8 cellular contexts compared by ENCODE assay signal in genomic region chr5:58466939-58467338, GRCh38. TPM values are rescaled to one million over a fixed set of nuclear protein-coding genes. Genes with fewer than 3 reads are reported as not detected.
DNase-seq lines count a peak whose midpoint lies in the region; ATAC-seq, FAIRE-seq and TF ChIP-seq lines count a peak whose summit lies in the region.

No MANE protein-coding gene starts in this region.

- no peak for TF ChIP-seq EP300 in HepG2 (IDR thresholded peaks at IDR 0.05; ENCODE audit: low read depth in 2 of 2, low read length in 2 of 2)
- no peak for TF ChIP-seq EP300 in HepG2 (CRISPR knock-in tag; IDR thresholded peaks at IDR 0.05; ENCODE audit: borderline replicate concordance)

- DNase-seq in WERI-Rb-1 (peak; percentile 12), medulla oblongata (ENCODE audit: extremely low spot score) (peak; percentile 50), smooth muscle cell (lab: John Stamatoyannopoulos, UW; ENCODE audit: unreplicated experiment) (no peak), HepG2 (ENCODE audit: low spot score) (no peak), COLO829 (ENCODE audit: low spot score) (no peak)

- no peaks in the 10 kb centered on the region for H4K20me1 ChIP-seq in smooth muscle cell (ENCODE audit: low read depth)
- H4K20me1 ChIP-seq in HepG2 (ENCODE audit: insufficient read depth, low read length) = no peaks in the 10 kb centered on the region

- H3K79me2 ChIP-seq in smooth muscle cell (ENCODE audit: low read depth) (no peaks in the 10 kb centered on the region), HepG2 (ENCODE audit: insufficient read depth, low read length) (no peaks in the 10 kb centered on the region)

- FAIRE-seq in HepG2 (lab: Jason Lieb, UNC) = no peak

- H2AFZ ChIP-seq in smooth muscle cell (ENCODE audit: low read depth) (no peak overlapping the region), HepG2 (ENCODE audit: low read length) (no peak overlapping the region)

- POLR2A ChIA-PET in HepG2 (lab: Yijun Ruan, JAX) = no interaction called here

- H3K27ac ChIP-seq in WERI-Rb-1 (no peak overlapping the region), smooth muscle cell (ENCODE audit: low read depth) (no peak overlapping the region), HepG2 (ENCODE audit: extremely low read length, insufficient read depth, low read length) (no peak overlapping the region)

- no peak overlapping the region for H3K4me3 ChIP-seq in WERI-Rb-1 (ENCODE audit: low read depth, low read length)
- no peak overlapping the region for H3K4me3 ChIP-seq in smooth muscle cell
- H3K4me3 ChIP-seq in HepG2 (replicated peaks in 1 of 3; ENCODE audit: insufficient read depth in 1 of 3, low read depth in 2 of 3, low read length in 3 of 3) = no peak overlapping the region

- H3K4me1 ChIP-seq in smooth muscle cell (ENCODE audit: low read depth) (peaks cover 6% of the 10 kb centered on the region), HepG2 (ENCODE audit: insufficient read depth, low read length) (peaks cover 8% of the 10 kb centered on the region)

- WGBS in smooth muscle cell (ENCODE audit: low lambda C conversion rate) = 34% methylated on average over 4 of the region's 4 CpGs
- WGBS in HepG2 (ENCODE audit: low lambda C conversion rate) = 41% methylated on average over 4 of the region's 4 CpGs

- H3F3A ChIP-seq in smooth muscle cell (ENCODE audit: low read depth) = no peaks in the 10 kb centered on the region

- H3K4me2 ChIP-seq in smooth muscle cell (no peak overlapping the region), HepG2 (ENCODE audit: low read depth, low read length) (no peak overlapping the region)

- TF ChIP-seq CTCF in WERI-Rb-1 (IDR thresholded peaks at IDR 0.05; ENCODE audit: low read depth, low read length) = no peak
- no peak for TF ChIP-seq CTCF in smooth muscle cell (IDR thresholded peaks at IDR 0.05; ENCODE audit: borderline replicate concordance, insufficient read depth, poor library complexity, severe bottlenecking)
- TF ChIP-seq CTCF in HepG2 (CRISPR knock-in tag; IDR thresholded peaks at IDR 0.05) = no peak

- H3K9ac ChIP-seq in smooth muscle cell (ENCODE audit: low read depth) = no peak overlapping the region
- H3K9ac ChIP-seq in HepG2 (ENCODE audit: insufficient read depth, low read depth, low read length) = no peak overlapping the region

- peak; percentile 99 for ATAC-seq in GM18498 (IDR thresholded peaks at IDR 0.05; ENCODE audit: unreplicated experiment)
- peak; percentile 99 for ATAC-seq in GM21526 (IDR thresholded peaks at IDR 0.05; ENCODE audit: low FRiP score, unreplicated experiment)
- peak; percentile 96 for ATAC-seq in HG03460 (IDR thresholded peaks at IDR 0.05; ENCODE audit: unreplicated experiment)
- no peak; the same call in 2 of the 3 replicates for ATAC-seq in HepG2

- no peak for TF ChIP-seq POLR2A in HepG2 (IDR thresholded peaks at IDR 0.05; ENCODE audit: insufficient read depth in 1 of 2, low read depth in 2 of 2, low read length in 2 of 2)

- in situ Hi-C loops in HepG2 (cut with HindIII; ENCODE audit: extremely low pct_ligation_motif_present, low pct_unique_long_range_greater_than_20kb) = loop anchor here (10.0 to 25.0 kb wide), 2 partner anchors 812 to 955 kb away; no protein-coding TSS in a partner anchor

- no TSS peak for BruUV-seq in HepG2 (replicated peaks; lab: Mats Ljungman, UMichigan)

- intact Hi-C loops in HepG2 (cut with micrococcal nuclease; ENCODE audit: unreplicated experiment) = no loop called here

- no peak for TF ChIP-seq RAD21 in HepG2 (CRISPR knock-in tag; IDR thresholded peaks at IDR 0.05)

- H3K36me3 ChIP-seq in WERI-Rb-1 (no peaks in the 10 kb centered on the region), smooth muscle cell (ENCODE audit: low read depth) (no peaks in the 10 kb centered on the region), HepG2 (replicated peaks in 1 of 2; ENCODE audit: control insufficient read depth in 1 of 2, insufficient read depth in 2 of 2, low read length in 2 of 2) (no peaks in the 10 kb centered on the region)

- H3K27me3 ChIP-seq in WERI-Rb-1 (ENCODE audit: insufficient read depth, low read depth, severe bottlenecking) = no peaks in the 10 kb centered on the region
- H3K27me3 ChIP-seq in smooth muscle cell (ENCODE audit: low read depth) = no peaks in the 10 kb centered on the region
- H3K27me3 ChIP-seq in HepG2 (ENCODE audit: control insufficient read depth in 1 of 2, insufficient read depth in 2 of 2, low read length in 2 of 2) = no peaks in the 10 kb centered on the region

- CTCF ChIA-PET in HepG2 (lab: Yijun Ruan, JAX; ENCODE audit: low intra/inter-chr PET ratio, low total read pairs) = no interaction called here

- no peaks in the 10 kb centered on the region for H3K9me3 ChIP-seq in WERI-Rb-1 (ENCODE audit: severe bottlenecking)
- no peaks in the 10 kb centered on the region for H3K9me3 ChIP-seq in smooth muscle cell (replicated peaks; ENCODE audit: low read depth)
- H3K9me3 ChIP-seq in HepG2 (ENCODE audit: low read length) = no peaks in the 10 kb centered on the region

TF ChIP-seq in HepG2, 621 proteins besides CTCF, POLR2A, EP300 and RAD21:
- TF ChIP-seq HOXA7 (CRISPR knock-in tag; IDR thresholded peaks at IDR 0.05) (no peak), ZSCAN20 (CRISPR knock-in tag; IDR thresholded peaks at IDR 0.05; ENCODE audit: borderline replicate concordance) (no peak), TGIF2 (CRISPR knock-in tag; IDR thresholded peaks at IDR 0.05) (no peak)
- TF ChIP-seq, protein P1, sequence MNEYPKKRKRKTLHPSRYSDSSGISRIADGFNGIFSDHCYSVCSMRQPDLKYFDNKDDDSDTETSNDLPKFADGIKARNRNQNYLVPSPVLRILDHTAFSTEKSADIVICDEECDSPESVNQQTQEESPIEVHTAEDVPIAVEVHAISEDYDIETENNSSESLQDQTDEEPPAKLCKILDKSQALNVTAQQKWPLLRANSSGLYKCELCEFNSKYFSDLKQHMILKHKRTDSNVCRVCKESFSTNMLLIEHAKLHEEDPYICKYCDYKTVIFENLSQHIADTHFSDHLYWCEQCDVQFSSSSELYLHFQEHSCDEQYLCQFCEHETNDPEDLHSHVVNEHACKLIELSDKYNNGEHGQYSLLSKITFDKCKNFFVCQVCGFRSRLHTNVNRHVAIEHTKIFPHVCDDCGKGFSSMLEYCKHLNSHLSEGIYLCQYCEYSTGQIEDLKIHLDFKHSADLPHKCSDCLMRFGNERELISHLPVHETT (CRISPR knock-in tag; conservative IDR thresholded peaks at IDR 0.05) = no peak

RNA-seq across cellular contexts. Expression of gene PLK2, which starts 7.1 kb away (rescaled TPM):
- total RNA-seq in smooth muscle cell (425 and 435 TPM in 2 replicates), HepG2 (2016; rRNA removed; fragmentation: Illumina TruSeq; extraction: Trizol) (15.1 and 29.6 TPM in 2 replicates)
- polyA plus RNA-seq in smooth muscle cell (175 and 245 TPM in 2 replicates), HepG2 (2011; rRNA removed) (9.6 and 10.4 TPM in 2 replicates)
- 2.9 and 3.3 TPM in 2 replicates for total RNA-seq in HepG2 (2016; cell fraction: cytosol; rRNA removed; fragmentation: Illumina TruSeq; extraction: Trizol; ENCODE audit: low read depth)
- 15.8 and 20.3 TPM in 2 replicates for total RNA-seq in HepG2 (2016; cell fraction: insoluble cytoplasmic fraction; rRNA removed; fragmentation: Illumina TruSeq; extraction: Trizol)
- 4.9 and 6.6 TPM in 2 replicates for total RNA-seq in HepG2 (2016; cell fraction: membrane; rRNA removed; fragmentation: Illumina TruSeq; extraction: Trizol)
- total RNA-seq in HepG2 (2016; cell fraction: nucleus; rRNA removed; fragmentation: Illumina TruSeq; extraction: Trizol) = 48.1 and 58.7 TPM in 2 replicates
- 6.0 and 6.2 TPM in 2 replicates for polyA plus RNA-seq in HepG2 (2011; cell fraction: cytosol; rRNA removed)
- polyA plus RNA-seq in HepG2 (2011; cell fraction: nucleus; rRNA removed) = 60.5 and 66.6 TPM in 2 replicates
- polyA plus RNA-seq in HepG2 (2012) = 7.2 and 11.3 TPM in 2 replicates
- 1.1 and 1.2 TPM in 2 replicates for polyA plus RNA-seq in HepG2 (2016; cell fraction: cytosol; fragmentation: Illumina TruSeq; extraction: Trizol; ENCODE audit: low read depth)
- 11.3 and 11.7 TPM in 2 replicates for polyA plus RNA-seq in HepG2 (2016; cell fraction: insoluble cytoplasmic fraction; fragmentation: Illumina TruSeq; extraction: Trizol; ENCODE audit: low read depth)
- 1.7 and 2.5 TPM in 2 replicates for polyA plus RNA-seq in HepG2 (2016; cell fraction: membrane; fragmentation: Illumina TruSeq; extraction: Trizol; ENCODE audit: low read depth)
- polyA plus RNA-seq in HepG2 (2016; cell fraction: nucleus; fragmentation: Illumina TruSeq; extraction: Trizol; ENCODE audit: insufficient read depth, low read depth) = 48.9 and 53.4 TPM in 2 replicates
- 14.4 and 63.9 TPM in 2 replicates for polyA minus RNA-seq in HepG2 (2011; rRNA and poly(A)+ RNA removed; ENCODE audit: low replicate concordance)
- polyA minus RNA-seq in HepG2 (2011; cell fraction: cytosol; rRNA and poly(A)+ RNA removed) = 9.4 and 11.9 TPM in 2 replicates
- 104 and 167 TPM in 2 replicates for polyA minus RNA-seq in HepG2 (2011; cell fraction: nucleus; rRNA and poly(A)+ RNA removed)

RNA-seq across cellular contexts. Expression of gene GAPT, which starts 24.3 kb away (rescaled TPM):
- total RNA-seq in smooth muscle cell = not detected in 2 replicates
- polyA plus RNA-seq in smooth muscle cell = not detected in 2 replicates
- total RNA-seq in HepG2 (2016; rRNA removed; fragmentation: Illumina TruSeq; extraction: Trizol) = not detected in 2 replicates
- not detected in 2 replicates for total RNA-seq in HepG2 (2016; cell fraction: cytosol; rRNA removed; fragmentation: Illumina TruSeq; extraction: Trizol; ENCODE audit: low read depth)
- total RNA-seq in HepG2 (2016; cell fraction: insoluble cytoplasmic fraction; rRNA removed; fragmentation: Illumina TruSeq; extraction: Trizol) = not detected in 2 replicates
- total RNA-seq in HepG2 (2016; cell fraction: membrane; rRNA removed; fragmentation: Illumina TruSeq; extraction: Trizol) = not detected in 2 replicates
- not detected in 2 replicates for total RNA-seq in HepG2 (2016; cell fraction: nucleus; rRNA removed; fragmentation: Illumina TruSeq; extraction: Trizol)
- polyA plus RNA-seq in HepG2 (2011; rRNA removed) = not detected in 2 replicates
- not detected in 2 replicates for polyA plus RNA-seq in HepG2 (2011; cell fraction: cytosol; rRNA removed)
- not detected in 2 replicates for polyA plus RNA-seq in HepG2 (2011; cell fraction: nucleus; rRNA removed)
- not detected in 2 replicates for polyA plus RNA-seq in HepG2 (2012)
- polyA plus RNA-seq in HepG2 (2016; cell fraction: cytosol; fragmentation: Illumina TruSeq; extraction: Trizol; ENCODE audit: low read depth) = not detected in 2 replicates
- polyA plus RNA-seq in HepG2 (2016; cell fraction: insoluble cytoplasmic fraction; fragmentation: Illumina TruSeq; extraction: Trizol; ENCODE audit: low read depth) = not detected in 2 replicates
- polyA plus RNA-seq in HepG2 (2016; cell fraction: membrane; fragmentation: Illumina TruSeq; extraction: Trizol; ENCODE audit: low read depth) = not detected in 2 replicates
- polyA plus RNA-seq in HepG2 (2016; cell fraction: nucleus; fragmentation: Illumina TruSeq; extraction: Trizol; ENCODE audit: insufficient read depth, low read depth) = not detected in 2 replicates
- polyA minus RNA-seq in HepG2 (2011; rRNA and poly(A)+ RNA removed; ENCODE audit: low replicate concordance) = not detected in 2 replicates
- not detected in 2 replicates for polyA minus RNA-seq in HepG2 (2011; cell fraction: cytosol; rRNA and poly(A)+ RNA removed)
- not detected in 2 replicates for polyA minus RNA-seq in HepG2 (2011; cell fraction: nucleus; rRNA and poly(A)+ RNA removed)

Comparison
In these comparisons a context has a peak if more than half of its experiments do, and no peak if none do; other contexts are left out.
1. DNase-seq: peak in WERI-Rb-1 (single experiment) and medulla oblongata (single experiment); none in smooth muscle cell (single experiment), HepG2 (single experiment) and COLO829 (single experiment).